Comparison of ENCODE assay signal across 12 cellular contexts in the genomic region with DNA sequence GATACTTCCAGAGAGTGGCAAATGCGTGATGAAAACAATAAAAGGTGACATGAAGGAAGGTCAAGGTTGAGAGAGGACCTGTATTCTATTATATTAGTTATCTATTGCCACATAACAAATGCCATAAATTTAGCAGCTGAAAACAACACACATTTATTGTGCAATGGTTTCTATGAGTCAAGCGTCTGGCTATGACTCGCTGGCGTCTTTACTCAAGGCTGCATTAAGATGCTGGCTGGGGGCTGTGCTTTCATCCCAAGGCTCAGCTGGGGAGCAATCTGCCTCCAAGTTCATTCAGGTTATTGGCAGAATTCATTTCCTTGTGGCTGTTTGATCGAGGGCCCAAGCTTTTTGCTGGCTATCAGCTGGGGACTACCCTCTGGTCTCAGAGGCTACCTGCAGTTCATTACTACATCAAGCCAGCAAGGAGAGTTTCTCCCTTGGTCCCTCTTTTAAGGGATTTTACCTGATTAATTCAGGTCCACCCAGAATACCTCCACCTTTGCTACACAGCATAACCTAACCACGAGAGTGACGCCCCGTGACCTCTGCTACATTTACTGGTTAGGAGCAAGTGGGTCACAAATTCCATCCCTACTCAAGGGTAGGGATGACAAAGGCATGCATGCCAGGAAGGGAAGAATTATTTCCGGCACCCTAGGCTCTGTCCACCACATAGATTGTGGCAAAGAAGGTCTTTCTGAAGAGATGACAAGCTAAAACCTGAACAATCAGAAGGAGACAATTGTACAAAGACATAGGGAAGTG.
DNase-seq lines count a peak whose midpoint lies in the region; ATAC-seq and TF ChIP-seq lines count a peak whose summit lies in the region.
"Had no signal": no experiment of that assay in that cellular context is flagged by ENCODE, and none has a peak within 500 bp of the region (broad histone marks: within the 10 kb centered on the region; RNA-seq: fewer than 3 reads in every experiment).

No MANE protein-coding gene starts in this region.

- peaks cover 5% of the 10 kb centered on the region for H3K4me1 Mint-ChIP-seq in activated CD4-positive, alpha-beta T cell treated with anti-CD3 and anti-CD28 coated beads for 36 hours
- no peaks in the 10 kb centered on the region for H3K4me1 Mint-ChIP-seq in activated CD4-positive, alpha-beta T cell treated with anti-CD3 and anti-CD28 coated beads, Interleukin-2, amount 10 ng/mL, durations not matched to agents 24 days and 14 days
- H3K4me1 Mint-ChIP-seq: B cell had no signal

- no peak overlapping the region for H3K27ac ChIP-seq in foreskin keratinocyte
- peak overlapping the region; percentile 3 for H3K27ac ChIP-seq in subcutaneous abdominal adipose tissue (ENCODE audit: low read depth, low read length)
- H3K27ac ChIP-seq: esophagus muscularis mucosa, VCaP had no signal

- intact Hi-C loops in activated CD4-positive, alpha-beta T cell treated with anti-CD3 and anti-CD28 coated beads for 36 hours (cut with DNase I, micrococcal nuclease): no loop called here
- intact Hi-C loops in activated CD4-positive, alpha-beta T cell treated with anti-CD3 and anti-CD28 coated beads, Interleukin-2, amount 10 ng/mL, durations not matched to agents 24 days and 14 days (cut with micrococcal nuclease): no loop called here
- intact Hi-C loops in mucosa of descending colon (cut with DNase I, micrococcal nuclease): no loop called here

- H3K36me3 ChIP-seq in subcutaneous abdominal adipose tissue (ENCODE audit: control insufficient read depth in 5 of 5, insufficient read depth in 5 of 5, low read length in 5 of 5) (no peaks in the 10 kb centered on the region), mucosa of descending colon (ENCODE audit: low read depth) (no peaks in the 10 kb centered on the region)
- H3K36me3 ChIP-seq: esophagus muscularis mucosa had no signal

- H3K27me3 Mint-ChIP-seq in activated CD4-positive, alpha-beta T cell treated with anti-CD3 and anti-CD28 coated beads for 36 hours: no peaks in the 10 kb centered on the region
- no peaks in the 10 kb centered on the region for H3K27me3 Mint-ChIP-seq in activated CD4-positive, alpha-beta T cell treated with anti-CD3 and anti-CD28 coated beads, Interleukin-2, amount 10 ng/mL, durations not matched to agents 24 days and 14 days
- H3K27me3 Mint-ChIP-seq: B cell had no signal

- CTCF ChIA-PET in activated CD4-positive, alpha-beta T cell treated with anti-CD3 and anti-CD28 coated beads for 36 hours (lab: Charles Lee): no interaction called here

- POLR2A ChIA-PET in activated CD4-positive, alpha-beta T cell treated with anti-CD3 and anti-CD28 coated beads for 36 hours (lab: Charles Lee): no interaction called here

- H3K4me3 ChIP-seq in subcutaneous abdominal adipose tissue (ENCODE audit: low read depth in 1 of 5, low read length in 5 of 5): no peak overlapping the region
- H3K4me3 ChIP-seq in mucosa of descending colon: no peak overlapping the region
- H3K4me3 ChIP-seq: esophagus muscularis mucosa had no signal

- DNase-seq in activated CD4-positive, alpha-beta T cell treated with anti-CD3 and anti-CD28 coated beads for 36 hours: peak; percentile 22
- no peak for DNase-seq in activated CD4-positive, alpha-beta T cell treated with anti-CD3 and anti-CD28 coated beads, Interleukin-2, amount 10 ng/mL, durations not matched to agents 24 days and 14 days
- DNase-seq in RKO (ENCODE audit: low spot score) (peak; percentile 50), foreskin keratinocyte (peak; percentile 71 to 77), mucosa of descending colon (no peak)
- DNase-seq in stimulated activated naive CD4-positive, alpha-beta T cell (lab: John Stamatoyannopoulos, UW): no peak
- DNase-seq: NCI-H526 treated with DMSO at 0.1 percent for 48 hours had no signal

- no peak overlapping the region for H3K27ac Mint-ChIP-seq in activated CD4-positive, alpha-beta T cell treated with anti-CD3 and anti-CD28 coated beads for 36 hours
- no peak overlapping the region for H3K27ac Mint-ChIP-seq in activated CD4-positive, alpha-beta T cell treated with anti-CD3 and anti-CD28 coated beads, Interleukin-2, amount 10 ng/mL, durations not matched to agents 24 days and 14 days
- H3K27ac Mint-ChIP-seq: B cell had no signal

- H3K9me3 Mint-ChIP-seq in activated CD4-positive, alpha-beta T cell treated with anti-CD3 and anti-CD28 coated beads for 36 hours (ENCODE audit: low read depth): peaks cover 6% of the 10 kb centered on the region
- peaks cover 13% of the 10 kb centered on the region for H3K9me3 Mint-ChIP-seq in activated CD4-positive, alpha-beta T cell treated with anti-CD3 and anti-CD28 coated beads, Interleukin-2, amount 10 ng/mL, durations not matched to agents 24 days and 14 days

- ATAC-seq in activated CD4-positive, alpha-beta T cell treated with anti-CD3 and anti-CD28 coated beads for 36 hours: no peak
- ATAC-seq in foreskin keratinocyte: peak; percentile 79
- ATAC-seq in mucosa of descending colon: no peak
- no peak for ATAC-seq in HG03039 (IDR thresholded peaks at IDR 0.05; ENCODE audit: unreplicated experiment)

- no peak overlapping the region for H3K9ac ChIP-seq in subcutaneous abdominal adipose tissue (ENCODE audit: low read length in 5 of 5)

- H3K4me3 Mint-ChIP-seq in activated CD4-positive, alpha-beta T cell treated with anti-CD3 and anti-CD28 coated beads for 36 hours: no peak overlapping the region
- H3K4me3 Mint-ChIP-seq in activated CD4-positive, alpha-beta T cell treated with anti-CD3 and anti-CD28 coated beads, Interleukin-2, amount 10 ng/mL, durations not matched to agents 24 days and 14 days: no peak overlapping the region
- H3K4me3 Mint-ChIP-seq: B cell had no signal

- no peaks in the 10 kb centered on the region for H3K4me1 ChIP-seq in foreskin keratinocyte
- H3K4me1 ChIP-seq in subcutaneous abdominal adipose tissue (ENCODE audit: control insufficient read depth in 5 of 5, insufficient read depth in 5 of 5, low read length in 5 of 5): peaks cover 0 to 26% (median 13%) of the 10 kb centered on the region in 5 donors
- H3K4me1 ChIP-seq in mucosa of descending colon (ENCODE audit: low read depth): no peaks in the 10 kb centered on the region

- H3K36me3 Mint-ChIP-seq in activated CD4-positive, alpha-beta T cell treated with anti-CD3 and anti-CD28 coated beads for 36 hours (ENCODE audit: low read depth): peaks cover 3% of the 10 kb centered on the region
- H3K36me3 Mint-ChIP-seq in activated CD4-positive, alpha-beta T cell treated with anti-CD3 and anti-CD28 coated beads, Interleukin-2, amount 10 ng/mL, durations not matched to agents 24 days and 14 days (ENCODE audit: low read depth): no peaks in the 10 kb centered on the region

- TF ChIP-seq CTCF in foreskin keratinocyte (conservative IDR thresholded peaks at IDR 0.05) (no peak), mucosa of descending colon (IDR thresholded peaks at IDR 0.05) (no peak)

- H3K9me3 ChIP-seq in subcutaneous abdominal adipose tissue (ENCODE audit: control insufficient read depth in 5 of 5, low read length in 5 of 5) (peaks cover 4 to 20% (median 18%) of the 10 kb centered on the region in 5 donors), mucosa of descending colon (peaks cover 11% of the 10 kb centered on the region)

- no peaks in the 10 kb centered on the region for H3K27me3 ChIP-seq in foreskin keratinocyte
- H3K27me3 ChIP-seq in subcutaneous abdominal adipose tissue (ENCODE audit: control insufficient read depth in 5 of 5, insufficient read depth in 4 of 5, low read length in 5 of 5): no peaks in the 10 kb centered on the region
- H3K27me3 ChIP-seq: esophagus muscularis mucosa had no signal

Comparison
In these comparisons a context has a peak if more than half of its experiments do, and no peak if none do; other contexts are left out.
1. DNase-seq: peak in activated CD4-positive, alpha-beta T cell treated with anti-CD3 and anti-CD28 coated beads for 36 hours (single experiment), RKO (single experiment) and foreskin keratinocyte (2 of 2); none in activated CD4-positive, alpha-beta T cell treated with anti-CD3 and anti-CD28 coated beads, Interleukin-2, amount 10 ng/mL, durations not matched to agents 24 days and 14 days (single experiment), stimulated activated naive CD4-positive, alpha-beta T cell (0 of 6) and mucosa of descending colon (0 of 3).